ENCODE assay signal across 10 cellular contexts in genomic region chr11:35159111-35159510, GRCh38. TPM values are rescaled to one million over a fixed set of nuclear protein-coding genes. Genes with fewer than 3 reads are reported as not detected.
DNase-seq lines count a peak whose midpoint lies in the region; ATAC-seq and TF ChIP-seq lines count a peak whose summit lies in the region.
"Had no signal": no experiment of that assay in that cellular context is flagged by ENCODE, and none has a peak within 500 bp of the region (broad histone marks: within the 10 kb centered on the region; RNA-seq: fewer than 3 reads in every experiment).

No MANE protein-coding gene starts in this region.

- H3K36me3 Mint-ChIP-seq in naive thymus-derived CD8-positive, alpha-beta T cell: peaks cover 4 to 33% (median 20%) of the 10 kb centered on the region in 3 donors

- H3K27me3 ChIP-seq in ACC112 (ENCODE audit: insufficient read depth, low read length): no peaks in the 10 kb centered on the region
- H3K27me3 ChIP-seq in IMR-90 (ENCODE audit: control insufficient read depth, insufficient read depth, low read length): no peaks in the 10 kb centered on the region

- TF ChIP-seq RAD21 in IMR-90 (IDR thresholded peaks at IDR 0.05; ENCODE audit: low read length): no peak

- H3K4me1 Mint-ChIP-seq in naive thymus-derived CD8-positive, alpha-beta T cell: peaks cover 62 to 100% (median 100%) of the 10 kb centered on the region in 4 donors

- no peak overlapping the region for H2BK20ac ChIP-seq in IMR-90 (ENCODE audit: low read depth, low read length)

- H3K9me3 Mint-ChIP-seq in naive thymus-derived CD8-positive, alpha-beta T cell: no peaks in the 10 kb centered on the region

- no peak overlapping the region for H2AFZ ChIP-seq in ACC112 (ENCODE audit: low read length, unreplicated experiment)
- no peak overlapping the region for H2AFZ ChIP-seq in IMR-90 (replicated peaks; ENCODE audit: low read length, poor library complexity)

- H3K4me1 ChIP-seq in ACC112 (ENCODE audit: control insufficient read depth, insufficient read depth, low read length, unreplicated experiment) (peaks cover 70% of the 10 kb centered on the region), IMR-90 (ENCODE audit: control insufficient read depth, insufficient read depth, low read length) (peaks cover 49% of the 10 kb centered on the region)

- CTCF ChIA-PET in IMR-90 (lab: Yijun Ruan, JAX): no interaction called here

- no peak overlapping the region for H2AK9ac ChIP-seq in IMR-90 (replicated peaks; ENCODE audit: low read depth, low read length, poor library complexity)

- H3K18ac ChIP-seq in IMR-90 (ENCODE audit: low read depth, low read length): 0 out of 2 replicates have a peak overlapping the region, but pooled peaks have one; percentile 0

- peaks cover 99% of the 10 kb centered on the region for H4K20me1 ChIP-seq in IMR-90 (ENCODE audit: insufficient read depth, low read length)

- H2AK5ac ChIP-seq in IMR-90 (ENCODE audit: low read depth, low read length): no peak overlapping the region

- peak overlapping the region; percentile 89 to 100 (median 100) for H3K27ac Mint-ChIP-seq in naive thymus-derived CD8-positive, alpha-beta T cell

- no peak overlapping the region for H3K4ac ChIP-seq in IMR-90 (ENCODE audit: low read depth, low read length)

- ATAC-seq in IMR-90 (ENCODE audit: low read depth): no peak
- no peak for ATAC-seq in naive thymus-derived CD8-positive, alpha-beta T cell
- no peak for ATAC-seq in HG03571 (IDR thresholded peaks at IDR 0.05; ENCODE audit: unreplicated experiment)

- no peak overlapping the region; the same call in 1 of the 2 replicates for H3K4me2 ChIP-seq in IMR-90 (ENCODE audit: low read depth, low read length)

- no peak overlapping the region for H3K56ac ChIP-seq in IMR-90 (ENCODE audit: extremely low read depth, insufficient read depth, low read length)

- dilution Hi-C loops in IMR-90 (cut with HindIII; ENCODE audit: low sequenced_read_pairs, unreplicated experiment): no loop called here

- peaks cover 57% of the 10 kb centered on the region for H3K9me1 ChIP-seq in IMR-90 (ENCODE audit: insufficient read depth, low read length)

- 0 out of 2 replicates have a peak overlapping the region, but pooled peaks have one; percentile 46 for H3K14ac ChIP-seq in IMR-90 (replicated peaks; ENCODE audit: low read depth, low read length)

- H3K36me3 ChIP-seq in ACC112 (ENCODE audit: insufficient read depth, low read length) (peaks cover 21% of the 10 kb centered on the region), IMR-90 (ENCODE audit: control insufficient read depth, insufficient read depth, low read length) (peaks cover 42% of the 10 kb centered on the region)

- H4K5ac ChIP-seq in IMR-90 (ENCODE audit: low read depth, low read length): 0 out of 2 replicates have a peak overlapping the region, but pooled peaks have one; percentile 1

- no peak overlapping the region for H2BK15ac ChIP-seq in IMR-90 (ENCODE audit: low read depth, low read length)

- no peak overlapping the region for H3K4me3 ChIP-seq in ACC112 (ENCODE audit: low read depth, low read length)
- no peak overlapping the region for H3K4me3 ChIP-seq in IMR-90 (ENCODE audit: insufficient read depth, low read depth, low read length)
- no peak overlapping the region for H3K4me3 ChIP-seq in coronary artery
- no peak overlapping the region for H3K4me3 ChIP-seq in foreskin fibroblast (ENCODE audit: low read depth in 1 of 2, low read length in 2 of 2)

- no peaks in the 10 kb centered on the region for H3K9me3 ChIP-seq in IMR-90 (ENCODE audit: control insufficient read depth, insufficient read depth, low read length)

- no TSS peak for BruUV-seq in IMR-90 (replicated peaks; lab: Mats Ljungman, UMichigan)

- H4K91ac ChIP-seq in IMR-90 (ENCODE audit: insufficient read depth, low read depth, low read length): no peak overlapping the region

- H3K9ac ChIP-seq in IMR-90 (ENCODE audit: low read depth, low read length): peak overlapping the region; percentile 1; the same call in 1 of the 2 replicates

- H2BK5ac ChIP-seq in IMR-90 (ENCODE audit: low read depth, low read length, poor library complexity, severe bottlenecking): peak overlapping the region; percentile 62

- H4K8ac ChIP-seq in IMR-90 (ENCODE audit: low read depth in 2 of 2, low read length in 2 of 2): no peak overlapping the region

- peaks cover 0 to 89% of the 10 kb centered on the region in 2 experiments; a peak in 2 of 4 replicates for H3K79me1 ChIP-seq in IMR-90 (ENCODE audit: low read depth in 1 of 2, low read length in 2 of 2)

- peak overlapping the region; percentile 38; the same call in 1 of the 2 replicates for H3K27ac ChIP-seq in ACC112 (ENCODE audit: low read depth, low read length)
- H3K27ac ChIP-seq in IMR-90 (ENCODE audit: insufficient read depth, low read length): peak overlapping the region; percentile 65; the same call in 1 of the 2 replicates
- H3K27ac ChIP-seq in coronary artery: peak overlapping the region; percentile 47 to 72

- H2BK120ac ChIP-seq in IMR-90 (ENCODE audit: low read depth, low read length): no peak overlapping the region

- peak overlapping the region; percentile 33 to 91 (median 68) for H3K4me3 Mint-ChIP-seq in naive thymus-derived CD8-positive, alpha-beta T cell

- DNase-seq in IMR-90 (no peak), coronary artery (ENCODE audit: low spot score) (no peak), foreskin fibroblast (no peak), DMS 273 (lab: John Stamatoyannopoulos, UW; ENCODE audit: unreplicated experiment) (no peak), DMS79 (lab: John Stamatoyannopoulos, UW) (no peak)
- no peak for DNase-seq in naive thymus-derived CD8-positive, alpha-beta T cell
- DNase-seq: NCI-H526 treated with DMSO at 0.1 percent for 48 hours; stimulated activated CD4-positive, alpha-beta T cell treated with anti-CD3 and anti-CD28 coated beads, Interleukin-12 subunit alpha, Interleukin-12 subunit beta, amount 100 ng/mL, for 4 hours had no signal

- no CpG with 5 or more reads among the region's 3 CpGs for WGBS in IMR-90 (ENCODE audit: extremely low coverage in 2 of 2, insufficient read length in 1 of 2), 2 experiments

- in situ Hi-C loops in IMR-90 (cut with MboI; ENCODE audit: low sequenced_read_pairs): loop anchor here (25.0 kb wide), 1 partner anchor 572 kb away; no protein-coding TSS in a partner anchor

- intact Hi-C loops in IMR-90 (cut with micrococcal nuclease): loop anchor here (10.0 kb wide), 1 partner anchor 146 kb away; no protein-coding TSS in a partner anchor

- TF ChIP-seq CTCF in IMR-90 (conservative IDR thresholded peaks at IDR 0.05; ENCODE audit: low read depth, low read length) (no peak), coronary artery (IDR thresholded peaks at IDR 0.05) (no peak), foreskin fibroblast (IDR thresholded peaks at IDR 0.05; ENCODE audit: low read depth, low read length) (no peak)

- POLR2A ChIA-PET in IMR-90 (lab: Charles Lee; ENCODE audit: unreplicated experiment): interaction anchor here (0.5 kb wide), 1 partner anchor 157 kb away, joined by 7 read pairs; no protein-coding TSS in a partner anchor
- POLR2A ChIA-PET in naive thymus-derived CD8-positive, alpha-beta T cell (lab: Charles Lee): interaction anchor here (1.1 to 12.3 kb wide), 5 partner anchors 8 to 34 kb away, joined by 4 to 294 read pairs (median 23); partner anchors contain the start of gene CD44

- no peak for TF ChIP-seq POLR2A in IMR-90 (IDR thresholded peaks at IDR 0.05; ENCODE audit: low read depth, low read length)

- H3K23ac ChIP-seq in IMR-90 (ENCODE audit: low read depth, low read length): peak overlapping the region; percentile 83; the same call in 1 of the 2 replicates

- H3K79me2 ChIP-seq in ACC112 (ENCODE audit: control insufficient read depth, insufficient read depth, low read length, unreplicated experiment): peaks cover 99% of the 10 kb centered on the region

- no peaks in the 10 kb centered on the region for H3K27me3 Mint-ChIP-seq in naive thymus-derived CD8-positive, alpha-beta T cell

TF ChIP-seq in IMR-90, 13 proteins besides CTCF, POLR2A, EP300 and RAD21:
- TF ChIP-seq SMC3 (IDR thresholded peaks at IDR 0.05; ENCODE audit: low read depth, low read length) (no peak), MXI1 (IDR thresholded peaks at IDR 0.05; ENCODE audit: borderline replicate concordance, low read depth, low read length) (no peak), CHD1 (IDR thresholded peaks at IDR 0.05; ENCODE audit: low read depth, low read length) (no peak), MAFK (IDR thresholded peaks at IDR 0.05; ENCODE audit: low read depth, low read length) (no peak), NFE2L2 (IDR thresholded peaks at IDR 0.05; ENCODE audit: low read depth, low read length) (no peak), RCOR1 (IDR thresholded peaks at IDR 0.05; ENCODE audit: insufficient replicate concordance, low read length) (no peak), USF2 (IDR thresholded peaks at IDR 0.05; ENCODE audit: low read depth, low read length) (no peak)
TF ChIP-seq in IMR-90: peak in this region for 0.

RNA-seq across cellular contexts. Expression of gene CD44, which starts 20.1 kb away (rescaled TPM):
- total RNA-seq in IMR-90 (2012; rRNA removed): 341 and 357 TPM in 2 replicates
- 947 and 1,094 TPM in 2 replicates for polyA plus RNA-seq in IMR-90 (2012; rRNA removed)
- 502 and 1,091 TPM in 2 replicates for polyA plus RNA-seq in IMR-90 (2012; cell fraction: cytosol; rRNA removed)
- 461 and 652 TPM in 2 replicates for polyA plus RNA-seq in IMR-90 (2012; cell fraction: nucleus; rRNA removed; ENCODE audit: low replicate concordance)
- 100 to 1,000 TPM; 650 to 703 TPM for total RNA-seq in naive thymus-derived CD8-positive, alpha-beta T cell
- 100 to 1,000 TPM; 291 TPM for polyA plus RNA-seq in naive thymus-derived CD8-positive, alpha-beta T cell
